1 cellular context compared by ENCODE assay signal in the genomic region with DNA sequence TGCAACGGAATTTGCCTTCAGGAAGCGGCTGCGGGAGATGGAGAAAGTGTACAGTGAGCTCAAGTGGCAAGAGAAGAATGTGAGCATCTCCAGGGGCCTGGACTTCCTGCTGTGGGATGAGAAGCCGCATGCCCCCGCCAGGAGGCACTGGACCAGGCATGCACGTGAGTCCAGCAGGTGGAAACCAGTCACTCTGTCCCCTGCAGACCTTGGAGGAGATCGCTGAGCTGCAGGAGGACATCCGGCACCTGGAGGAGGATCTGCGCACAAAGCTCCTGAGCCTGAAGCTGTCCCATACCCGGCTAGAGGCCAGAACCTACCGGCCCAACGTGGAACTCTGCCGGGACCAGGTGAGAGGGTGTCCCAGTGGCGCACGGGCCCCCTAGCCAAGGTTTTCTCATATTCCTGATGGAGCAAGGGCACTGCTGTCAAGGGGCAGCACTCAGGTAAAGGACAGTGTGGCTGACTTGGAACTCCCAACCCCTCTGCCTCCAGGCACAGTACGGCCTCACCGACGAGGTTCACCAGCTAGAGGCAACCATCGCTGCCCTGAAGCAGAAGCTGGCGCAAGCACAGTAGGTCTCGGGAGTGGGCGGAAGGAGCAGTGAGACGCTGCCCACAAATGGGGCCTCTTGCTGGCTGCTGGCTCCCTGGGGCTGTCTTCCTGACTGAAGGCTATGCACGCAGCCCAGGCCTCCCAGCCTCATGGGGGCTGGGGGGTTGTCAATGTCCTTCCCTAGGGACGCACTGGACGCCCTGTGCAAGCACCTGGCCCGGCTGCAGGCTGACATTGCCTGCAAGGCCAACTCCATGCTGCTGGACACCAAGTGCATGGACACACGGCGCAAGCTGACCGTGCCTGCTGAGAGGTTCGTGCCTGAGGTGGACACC.
TF ChIP-seq lines count a peak whose summit lies in the region.

No MANE protein-coding gene starts in this region.

TF ChIP-seq in GM23338, 12 proteins besides CTCF, POLR2A, EP300 and RAD21 (continued from another document):
- TF ChIP-seq, protein P1, sequence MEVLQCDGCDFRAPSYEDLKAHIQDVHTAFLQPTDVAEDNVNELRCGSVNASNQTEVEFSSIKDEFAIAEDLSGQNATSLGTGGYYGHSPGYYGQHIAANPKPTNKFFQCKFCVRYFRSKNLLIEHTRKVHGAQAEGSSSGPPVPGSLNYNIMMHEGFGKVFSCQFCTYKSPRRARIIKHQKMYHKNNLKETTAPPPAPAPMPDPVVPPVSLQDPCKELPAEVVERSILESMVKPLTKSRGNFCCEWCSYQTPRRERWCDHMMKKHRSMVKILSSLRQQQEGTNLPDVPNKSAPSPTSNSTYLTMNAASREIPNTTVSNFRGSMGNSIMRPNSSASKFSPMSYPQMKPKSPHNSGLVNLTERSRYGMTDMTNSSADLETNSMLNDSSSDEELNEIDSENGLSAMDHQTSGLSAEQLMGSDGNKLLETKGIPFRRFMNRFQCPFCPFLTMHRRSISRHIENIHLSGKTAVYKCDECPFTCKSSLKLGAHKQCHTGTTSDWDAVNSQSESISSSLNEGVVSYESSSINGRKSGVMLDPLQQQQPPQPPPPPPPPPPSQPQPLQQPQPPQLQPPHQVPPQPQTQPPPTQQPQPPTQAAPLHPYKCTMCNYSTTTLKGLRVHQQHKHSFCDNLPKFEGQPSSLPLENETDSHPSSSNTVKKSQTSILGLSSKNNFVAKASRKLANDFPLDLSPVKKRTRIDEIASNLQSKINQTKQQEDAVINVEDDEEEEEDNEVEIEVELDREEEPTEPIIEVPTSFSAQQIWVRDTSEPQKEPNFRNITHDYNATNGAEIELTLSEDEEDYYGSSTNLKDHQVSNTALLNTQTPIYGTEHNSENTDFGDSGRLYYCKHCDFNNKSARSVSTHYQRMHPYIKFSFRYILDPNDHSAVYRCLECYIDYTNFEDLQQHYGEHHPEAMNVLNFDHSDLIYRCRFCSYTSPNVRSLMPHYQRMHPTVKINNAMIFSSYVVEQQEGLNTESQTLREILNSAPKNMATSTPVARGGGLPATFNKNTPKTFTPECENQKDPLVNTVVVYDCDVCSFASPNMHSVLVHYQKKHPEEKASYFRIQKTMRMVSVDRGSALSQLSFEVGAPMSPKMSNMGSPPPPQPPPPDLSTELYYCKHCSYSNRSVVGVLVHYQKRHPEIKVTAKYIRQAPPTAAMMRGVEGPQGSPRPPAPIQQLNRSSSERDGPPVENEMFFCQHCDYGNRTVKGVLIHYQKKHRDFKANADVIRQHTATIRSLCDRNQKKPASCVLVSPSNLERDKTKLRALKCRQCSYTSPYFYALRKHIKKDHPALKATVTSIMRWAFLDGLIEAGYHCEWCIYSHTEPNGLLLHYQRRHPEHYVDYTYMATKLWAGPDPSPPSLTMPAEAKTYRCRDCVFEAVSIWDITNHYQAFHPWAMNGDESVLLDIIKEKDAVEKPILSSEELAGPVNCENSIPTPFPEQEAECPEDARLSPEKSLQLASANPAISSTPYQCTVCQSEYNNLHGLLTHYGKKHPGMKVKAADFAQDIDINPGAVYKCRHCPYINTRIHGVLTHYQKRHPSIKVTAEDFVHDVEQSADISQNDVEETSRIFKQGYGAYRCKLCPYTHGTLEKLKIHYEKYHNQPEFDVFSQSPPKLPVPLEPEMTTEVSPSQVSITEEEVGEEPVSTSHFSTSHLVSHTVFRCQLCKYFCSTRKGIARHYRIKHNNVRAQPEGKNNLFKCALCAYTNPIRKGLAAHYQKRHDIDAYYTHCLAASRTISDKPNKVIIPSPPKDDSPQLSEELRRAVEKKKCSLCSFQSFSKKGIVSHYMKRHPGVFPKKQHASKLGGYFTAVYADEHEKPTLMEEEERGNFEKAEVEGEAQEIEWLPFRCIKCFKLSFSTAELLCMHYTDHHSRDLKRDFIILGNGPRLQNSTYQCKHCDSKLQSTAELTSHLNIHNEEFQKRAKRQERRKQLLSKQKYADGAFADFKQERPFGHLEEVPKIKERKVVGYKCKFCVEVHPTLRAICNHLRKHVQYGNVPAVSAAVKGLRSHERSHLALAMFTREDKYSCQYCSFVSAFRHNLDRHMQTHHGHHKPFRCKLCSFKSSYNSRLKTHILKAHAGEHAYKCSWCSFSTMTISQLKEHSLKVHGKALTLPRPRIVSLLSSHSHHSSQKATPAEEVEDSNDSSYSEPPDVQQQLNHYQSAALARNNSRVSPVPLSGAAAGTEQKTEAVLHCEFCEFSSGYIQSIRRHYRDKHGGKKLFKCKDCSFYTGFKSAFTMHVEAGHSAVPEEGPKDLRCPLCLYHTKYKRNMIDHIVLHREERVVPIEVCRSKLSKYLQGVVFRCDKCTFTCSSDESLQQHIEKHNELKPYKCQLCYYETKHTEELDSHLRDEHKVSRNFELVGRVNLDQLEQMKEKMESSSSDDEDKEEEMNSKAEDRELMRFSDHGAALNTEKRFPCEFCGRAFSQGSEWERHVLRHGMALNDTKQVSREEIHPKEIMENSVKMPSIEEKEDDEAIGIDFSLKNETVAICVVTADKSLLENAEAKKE (CRISPR knock-in tag; IDR thresholded peaks at IDR 0.05), result no peak
- TF ChIP-seq STAT1 (IDR thresholded peaks at IDR 0.05; ENCODE audit: unreplicated experiment) (no peak), ZNF114 (CRISPR knock-in tag; IDR thresholded peaks at IDR 0.05) (no peak), ZNF331 (CRISPR knock-in tag; IDR thresholded peaks at IDR 0.05; ENCODE audit: low read depth) (no peak), JUNB (IDR thresholded peaks at IDR 0.05; ENCODE audit: unreplicated experiment) (no peak)
- TF ChIP-seq, protein P2, sequence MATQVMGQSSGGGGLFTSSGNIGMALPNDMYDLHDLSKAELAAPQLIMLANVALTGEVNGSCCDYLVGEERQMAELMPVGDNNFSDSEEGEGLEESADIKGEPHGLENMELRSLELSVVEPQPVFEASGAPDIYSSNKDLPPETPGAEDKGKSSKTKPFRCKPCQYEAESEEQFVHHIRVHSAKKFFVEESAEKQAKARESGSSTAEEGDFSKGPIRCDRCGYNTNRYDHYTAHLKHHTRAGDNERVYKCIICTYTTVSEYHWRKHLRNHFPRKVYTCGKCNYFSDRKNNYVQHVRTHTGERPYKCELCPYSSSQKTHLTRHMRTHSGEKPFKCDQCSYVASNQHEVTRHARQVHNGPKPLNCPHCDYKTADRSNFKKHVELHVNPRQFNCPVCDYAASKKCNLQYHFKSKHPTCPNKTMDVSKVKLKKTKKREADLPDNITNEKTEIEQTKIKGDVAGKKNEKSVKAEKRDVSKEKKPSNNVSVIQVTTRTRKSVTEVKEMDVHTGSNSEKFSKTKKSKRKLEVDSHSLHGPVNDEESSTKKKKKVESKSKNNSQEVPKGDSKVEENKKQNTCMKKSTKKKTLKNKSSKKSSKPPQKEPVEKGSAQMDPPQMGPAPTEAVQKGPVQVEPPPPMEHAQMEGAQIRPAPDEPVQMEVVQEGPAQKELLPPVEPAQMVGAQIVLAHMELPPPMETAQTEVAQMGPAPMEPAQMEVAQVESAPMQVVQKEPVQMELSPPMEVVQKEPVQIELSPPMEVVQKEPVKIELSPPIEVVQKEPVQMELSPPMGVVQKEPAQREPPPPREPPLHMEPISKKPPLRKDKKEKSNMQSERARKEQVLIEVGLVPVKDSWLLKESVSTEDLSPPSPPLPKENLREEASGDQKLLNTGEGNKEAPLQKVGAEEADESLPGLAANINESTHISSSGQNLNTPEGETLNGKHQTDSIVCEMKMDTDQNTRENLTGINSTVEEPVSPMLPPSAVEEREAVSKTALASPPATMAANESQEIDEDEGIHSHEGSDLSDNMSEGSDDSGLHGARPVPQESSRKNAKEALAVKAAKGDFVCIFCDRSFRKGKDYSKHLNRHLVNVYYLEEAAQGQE (IDR thresholded peaks at IDR 0.05; ENCODE audit: unreplicated experiment), result no peak
